Comparison of ENCODE assay signal across 13 cellular contexts in genomic region chr15:76181705-76182107, GRCh38.
DNase-seq lines count a peak whose midpoint lies in the region; ATAC-seq and TF ChIP-seq lines count a peak whose summit lies in the region.
"Had no signal": no experiment of that assay in that cellular context is flagged by ENCODE, and none has a peak within 500 bp of the region (broad histone marks: within the 10 kb centered on the region; RNA-seq: fewer than 3 reads in every experiment).

No MANE protein-coding gene starts in this region.

- no peaks in the 10 kb centered on the region for H3F3A ChIP-seq in GM23338 (replicated peaks; ENCODE audit: low read depth)

- POLR2A ChIA-PET in RWPE1 (lab: Yijun Ruan, JAX; ENCODE audit: low non-redundant PET) = no interaction called here

- H3K36me3 ChIP-seq in gastrocnemius medialis = no peaks in the 10 kb centered on the region
- no peaks in the 10 kb centered on the region for H3K36me3 ChIP-seq in GM23338 (ENCODE audit: insufficient read depth)
- H3K36me3 ChIP-seq in breast epithelium = no peaks in the 10 kb centered on the region
- no peaks in the 10 kb centered on the region for H3K36me3 ChIP-seq in left ventricle myocardium inferior
- H3K36me3 ChIP-seq: upper lobe of left lung had no signal

- TF ChIP-seq CTCF in RWPE1 (conservative IDR thresholded peaks at IDR 0.05; ENCODE audit: low read depth) = no peak
- TF ChIP-seq CTCF in gastrocnemius medialis (IDR thresholded peaks at IDR 0.05 in 4 of 5, conservative IDR thresholded peaks at IDR 0.05 in 1 of 5) = no peak
- TF ChIP-seq CTCF in GM23338 (conservative IDR thresholded peaks at IDR 0.05; ENCODE audit: low read depth in 2 of 2) = no peak
- no peak for TF ChIP-seq CTCF in breast epithelium (IDR thresholded peaks at IDR 0.05)
- no peak for TF ChIP-seq CTCF in left ventricle myocardium inferior (IDR thresholded peaks at IDR 0.05; ENCODE audit: borderline replicate concordance)

- ATAC-seq in GM18502 (IDR thresholded peaks at IDR 0.05; ENCODE audit: poor library complexity, unreplicated experiment) (peak; percentile 66), GM21526 (IDR thresholded peaks at IDR 0.05; ENCODE audit: low FRiP score, unreplicated experiment) (peak; percentile 84), gastrocnemius medialis (no peak), GM23338 (no peak)

- H3K4me3 ChIP-seq in gastrocnemius medialis = no peak overlapping the region
- H3K4me3 ChIP-seq in GM23338 = no peak overlapping the region
- H3K4me3 ChIP-seq in breast epithelium = no peak overlapping the region
- no peak overlapping the region for H3K4me3 ChIP-seq in left ventricle myocardium inferior
- H3K4me3 ChIP-seq: upper lobe of left lung had no signal

- no peaks in the 10 kb centered on the region for H3K9me3 Mint-ChIP-seq in GM23338
- H3K9me3 Mint-ChIP-seq: dendritic cell treated with granulocyte-macrophage colony-stimulating factor and Interleukin-4, amounts not matched to agents 40 ng/mL and 50 ng/mL, for 4 days had no signal

- CTCF ChIA-PET in RWPE1 (lab: Yijun Ruan, JAX) = interaction anchor here (0.9 to 1.1 kb wide), 2 partner anchors 9 to 11 kb away, joined by 3 to 4 read pairs; no protein-coding TSS in a partner anchor

- no peak overlapping the region for H3K4me3 Mint-ChIP-seq in GM23338
- H3K4me3 Mint-ChIP-seq: dendritic cell treated with granulocyte-macrophage colony-stimulating factor and Interleukin-4, amounts not matched to agents 40 ng/mL and 50 ng/mL, for 4 days had no signal

- no peaks in the 10 kb centered on the region for H3K9me3 ChIP-seq in gastrocnemius medialis
- no peaks in the 10 kb centered on the region for H3K9me3 ChIP-seq in breast epithelium
- H3K9me3 ChIP-seq in left ventricle myocardium inferior (replicated peaks) = no peaks in the 10 kb centered on the region
- H3K9me3 ChIP-seq: upper lobe of left lung had no signal

- peaks cover 17% of the 10 kb centered on the region for H3K27me3 Mint-ChIP-seq in GM23338 (ENCODE audit: insufficient read depth, low read depth, poor library complexity)

- no peaks in the 10 kb centered on the region for H3K27me3 ChIP-seq in gastrocnemius medialis
- no peaks in the 10 kb centered on the region for H3K27me3 ChIP-seq in GM23338 (ENCODE audit: insufficient read depth)
- peaks cover 0 to 12% of the 10 kb centered on the region in 2 donors for H3K27me3 ChIP-seq in breast epithelium
- H3K27me3 ChIP-seq in left ventricle myocardium inferior (ENCODE audit: low read depth) = peaks cover 19% of the 10 kb centered on the region
- H3K27me3 ChIP-seq: upper lobe of left lung had no signal

- no peak for TF ChIP-seq POLR2A in gastrocnemius medialis (IDR thresholded peaks at IDR 0.05)
- TF ChIP-seq POLR2A in breast epithelium (IDR thresholded peaks at IDR 0.05) = no peak

- no peaks in the 10 kb centered on the region for H4K20me1 ChIP-seq in GM23338 (replicated peaks; ENCODE audit: insufficient read depth)

- no peaks in the 10 kb centered on the region for H3K9me2 ChIP-seq in GM23338 (ENCODE audit: insufficient read depth)

- no peak overlapping the region for H3K4me2 ChIP-seq in GM23338

- peaks cover 28 to 65% of the 10 kb centered on the region in 2 donors for H3K4me1 ChIP-seq in gastrocnemius medialis
- no peaks in the 10 kb centered on the region for H3K4me1 ChIP-seq in GM23338 (ENCODE audit: insufficient read depth)
- H3K4me1 ChIP-seq in breast epithelium = no peaks in the 10 kb centered on the region
- H3K4me1 ChIP-seq in left ventricle myocardium inferior = peaks cover 21% of the 10 kb centered on the region
- H3K4me1 ChIP-seq: upper lobe of left lung had no signal

- DNase-seq in RWPE1 (ENCODE audit: low spot score) (no peak), gastrocnemius medialis (no peak), GM23338 (ENCODE audit: low spot score) (no peak), H4 (ENCODE audit: low spot score) (no peak), breast epithelium (ENCODE audit: low spot score in 2 of 2) (no peak), left ventricle myocardium inferior (no peak)
- DNase-seq: NCI-H2029 treated with DMSO at 0.1 percent for 48 hours, SHP77, small intestine, upper lobe of left lung had no signal

- H3K4me1 Mint-ChIP-seq in GM23338 = peaks cover 4% of the 10 kb centered on the region; the same call in 1 of the 3 replicates

- in situ Hi-C loops in gastrocnemius medialis (cut with MboI; ENCODE audit: low sequenced_read_pairs in 4 of 4) = loop anchor here in 1 of 4 donors (25.0 kb wide), 1 partner anchor 156 kb away; the partner anchor contains the start of gene ISL2

- no peaks in the 10 kb centered on the region for H3K36me3 Mint-ChIP-seq in GM23338 (ENCODE audit: low read depth)

- no peaks in the 10 kb centered on the region for H3K79me2 ChIP-seq in GM23338 (replicated peaks; ENCODE audit: insufficient read depth)

- H2AFZ ChIP-seq in GM23338 = no peak overlapping the region

- H3K27ac Mint-ChIP-seq in GM23338 = no peak overlapping the region
- H3K27ac Mint-ChIP-seq: dendritic cell treated with granulocyte-macrophage colony-stimulating factor and Interleukin-4, amounts not matched to agents 40 ng/mL and 50 ng/mL, for 4 days had no signal

- intact Hi-C loops in gastrocnemius medialis (cut with DNase I; ENCODE audit: low total_unique reads) (loop anchor here (2.0 to 10.0 kb wide), 2 partner anchors 15 to 883 kb away; no protein-coding TSS in a partner anchor), breast epithelium (cut with DNase I; ENCODE audit: low total_unique reads) (no loop called here), left ventricle myocardium inferior (cut with micrococcal nuclease) (no loop called here)

- H3K27ac ChIP-seq in RWPE1 (peak overlapping the region; percentile 67), gastrocnemius medialis (peak overlapping the region; percentile 89 to 98 (median 94)), GM23338 (ENCODE audit: low read depth) (no peak overlapping the region), breast epithelium (no peak overlapping the region), left ventricle myocardium inferior (replicated peaks) (no peak overlapping the region)
- H3K27ac ChIP-seq: upper lobe of left lung had no signal

TF ChIP-seq in GM23338, 12 proteins besides CTCF, POLR2A, EP300 and RAD21 (continues in another document):
- no peak for TF ChIP-seq POLR2AphosphoS5 (IDR thresholded peaks at IDR 0.05; ENCODE audit: low read depth)
- TF ChIP-seq ETS1 (IDR thresholded peaks at IDR 0.05) = no peak
- no peak for TF ChIP-seq STAT1 (IDR thresholded peaks at IDR 0.05; ENCODE audit: unreplicated experiment)
- TF ChIP-seq ZNF114 (CRISPR knock-in tag; IDR thresholded peaks at IDR 0.05) = no peak
- TF ChIP-seq, protein P1, sequence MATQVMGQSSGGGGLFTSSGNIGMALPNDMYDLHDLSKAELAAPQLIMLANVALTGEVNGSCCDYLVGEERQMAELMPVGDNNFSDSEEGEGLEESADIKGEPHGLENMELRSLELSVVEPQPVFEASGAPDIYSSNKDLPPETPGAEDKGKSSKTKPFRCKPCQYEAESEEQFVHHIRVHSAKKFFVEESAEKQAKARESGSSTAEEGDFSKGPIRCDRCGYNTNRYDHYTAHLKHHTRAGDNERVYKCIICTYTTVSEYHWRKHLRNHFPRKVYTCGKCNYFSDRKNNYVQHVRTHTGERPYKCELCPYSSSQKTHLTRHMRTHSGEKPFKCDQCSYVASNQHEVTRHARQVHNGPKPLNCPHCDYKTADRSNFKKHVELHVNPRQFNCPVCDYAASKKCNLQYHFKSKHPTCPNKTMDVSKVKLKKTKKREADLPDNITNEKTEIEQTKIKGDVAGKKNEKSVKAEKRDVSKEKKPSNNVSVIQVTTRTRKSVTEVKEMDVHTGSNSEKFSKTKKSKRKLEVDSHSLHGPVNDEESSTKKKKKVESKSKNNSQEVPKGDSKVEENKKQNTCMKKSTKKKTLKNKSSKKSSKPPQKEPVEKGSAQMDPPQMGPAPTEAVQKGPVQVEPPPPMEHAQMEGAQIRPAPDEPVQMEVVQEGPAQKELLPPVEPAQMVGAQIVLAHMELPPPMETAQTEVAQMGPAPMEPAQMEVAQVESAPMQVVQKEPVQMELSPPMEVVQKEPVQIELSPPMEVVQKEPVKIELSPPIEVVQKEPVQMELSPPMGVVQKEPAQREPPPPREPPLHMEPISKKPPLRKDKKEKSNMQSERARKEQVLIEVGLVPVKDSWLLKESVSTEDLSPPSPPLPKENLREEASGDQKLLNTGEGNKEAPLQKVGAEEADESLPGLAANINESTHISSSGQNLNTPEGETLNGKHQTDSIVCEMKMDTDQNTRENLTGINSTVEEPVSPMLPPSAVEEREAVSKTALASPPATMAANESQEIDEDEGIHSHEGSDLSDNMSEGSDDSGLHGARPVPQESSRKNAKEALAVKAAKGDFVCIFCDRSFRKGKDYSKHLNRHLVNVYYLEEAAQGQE (IDR thresholded peaks at IDR 0.05; ENCODE audit: unreplicated experiment) = no peak
- TF ChIP-seq EZH2phosphoT487 (IDR thresholded peaks at IDR 0.05; ENCODE audit: unreplicated experiment) = no peak
- no peak for TF ChIP-seq CREB1 (CRISPR knock-in tag; IDR thresholded peaks at IDR 0.05; ENCODE audit: low read depth)
- TF ChIP-seq ZNF331 (CRISPR knock-in tag; IDR thresholded peaks at IDR 0.05; ENCODE audit: low read depth) = no peak
- no peak for TF ChIP-seq EZH2 (IDR thresholded peaks at IDR 0.05; ENCODE audit: low read depth, unreplicated experiment)

Comparison
In these comparisons a context has a peak if more than half of its experiments do, and no peak if none do; other contexts are left out.
1. ATAC-seq: peak in GM18502 (single experiment) and GM21526 (single experiment); none in gastrocnemius medialis (0 of 2) and GM23338 (single experiment).
2. H3K27ac ChIP-seq: peak in RWPE1 (single experiment) and gastrocnemius medialis (4 of 4); none in GM23338 (single experiment), breast epithelium (0 of 2) and left ventricle myocardium inferior (single experiment).